1 cellular context compared by ENCODE assay signal in genomic region chr7:74206589-74207120, GRCh38.
TF ChIP-seq lines count a peak whose summit lies in the region.

No MANE protein-coding gene starts in this region.

TF ChIP-seq in HepG2, 621 proteins besides CTCF, POLR2A, EP300 and RAD21 (continued from another document and continues in another):
- peak; percentile 44; the same call in 1 of the 2 replicates for TF ChIP-seq KDM5B (CRISPR knock-in tag; IDR thresholded peaks at IDR 0.05; ENCODE audit: borderline replicate concordance)
- TF ChIP-seq CC2D1A (CRISPR knock-in tag; IDR thresholded peaks at IDR 0.05): no peak
- TF ChIP-seq SMARCC2 (IDR thresholded peaks at IDR 0.05): no peak
- TF ChIP-seq MNT (IDR thresholded peaks at IDR 0.05): peak; percentile 87
- no peak for TF ChIP-seq MTERF4 (CRISPR knock-in tag; IDR thresholded peaks at IDR 0.05)
- TF ChIP-seq ZNF674 (CRISPR knock-in tag; IDR thresholded peaks at IDR 0.05; ENCODE audit: low read depth): no peak
- no peak for TF ChIP-seq CHD2 (IDR thresholded peaks at IDR 0.05; ENCODE audit: low read depth, low read length)
- TF ChIP-seq ZNF850 (CRISPR knock-in tag; conservative IDR thresholded peaks at IDR 0.05): no peak
- no peak for TF ChIP-seq ATAD3A (CRISPR knock-in tag; IDR thresholded peaks at IDR 0.05)
- no peak for TF ChIP-seq ZBTB43 (CRISPR knock-in tag; conservative IDR thresholded peaks at IDR 0.05)
- no peak for TF ChIP-seq RBM39 (IDR thresholded peaks at IDR 0.05; ENCODE audit: low read depth, low read length, poor library complexity, severe bottlenecking)
- no peak for TF ChIP-seq ZNF761 (CRISPR knock-in tag; conservative IDR thresholded peaks at IDR 0.05)
- TF ChIP-seq SSRP1 (CRISPR knock-in tag; IDR thresholded peaks at IDR 0.05): no peak
- TF ChIP-seq BCL6 (CRISPR knock-in tag; IDR thresholded peaks at IDR 0.05): no peak
- TF ChIP-seq THRA (CRISPR knock-in tag; IDR thresholded peaks at IDR 0.05; ENCODE audit: borderline replicate concordance): peak; percentile 39; the same call in 1 of the 2 replicates
- TF ChIP-seq NR0B2 (CRISPR knock-in tag; IDR thresholded peaks at IDR 0.05): no peak
- 0 out of 2 replicates have a peak, but pooled peaks have one; percentile 51 for TF ChIP-seq ARHGAP35 (CRISPR knock-in tag; IDR thresholded peaks at IDR 0.05; ENCODE audit: borderline replicate concordance)
- no peak for TF ChIP-seq MBD4 (IDR thresholded peaks at IDR 0.05; ENCODE audit: borderline replicate concordance, low read length)
- no peak for TF ChIP-seq SRF (IDR thresholded peaks at IDR 0.05; ENCODE audit: low read depth, low read length)
- no peak for TF ChIP-seq FOXA1 (IDR thresholded peaks at IDR 0.05)
- TF ChIP-seq FOXA1 (CRISPR knock-in tag; IDR thresholded peaks at IDR 0.05): 0 out of 2 replicates have a peak, but pooled peaks have one; percentile 12
- TF ChIP-seq HMGXB4 (CRISPR knock-in tag; IDR thresholded peaks at IDR 0.05; ENCODE audit: borderline replicate concordance in 1 of 2, low read depth in 1 of 2): peak; percentile 62 to 75; a peak in 3 of 4 replicates
- peak; percentile 32; the same call in 1 of the 2 replicates for TF ChIP-seq RXRB (CRISPR knock-in tag; IDR thresholded peaks at IDR 0.05; ENCODE audit: borderline replicate concordance)
- no peak for TF ChIP-seq DNMT3B (CRISPR knock-in tag; conservative IDR thresholded peaks at IDR 0.05)
- TF ChIP-seq ZNF446 (CRISPR knock-in tag; IDR thresholded peaks at IDR 0.05): no peak
- TF ChIP-seq MXI1 (IDR thresholded peaks at IDR 0.05; ENCODE audit: borderline replicate concordance, low read depth, low read length): 0 out of 3 replicates have a peak, but pooled peaks have one; percentile 31
- TF ChIP-seq KDM4B (CRISPR knock-in tag; IDR thresholded peaks at IDR 0.05): peak; percentile 39; the same call in 1 of the 2 replicates
- TF ChIP-seq ZBTB42 (CRISPR knock-in tag; IDR thresholded peaks at IDR 0.05): no peak
- no peak for TF ChIP-seq NR2F6 (IDR thresholded peaks at IDR 0.05)
- TF ChIP-seq NR2F6 (CRISPR knock-in tag; IDR thresholded peaks at IDR 0.05): no peak; the same call in 1 of the 2 replicates
- no peak for TF ChIP-seq IRX3 (CRISPR knock-in tag; IDR thresholded peaks at IDR 0.05; ENCODE audit: borderline replicate concordance, low read depth)
- no peak for TF ChIP-seq CREBL2 (CRISPR knock-in tag; IDR thresholded peaks at IDR 0.05; ENCODE audit: borderline replicate concordance)
- no peak for TF ChIP-seq SIX4 (CRISPR knock-in tag; IDR thresholded peaks at IDR 0.05)
- no peak for TF ChIP-seq THAP8 (CRISPR knock-in tag; IDR thresholded peaks at IDR 0.05; ENCODE audit: borderline replicate concordance)
- no peak for TF ChIP-seq ZNF24 (IDR thresholded peaks at IDR 0.05)
- TF ChIP-seq NONO (IDR thresholded peaks at IDR 0.05): no peak
- TF ChIP-seq NONO (CRISPR knock-in tag; conservative IDR thresholded peaks at IDR 0.05): no peak
- TF ChIP-seq ATF3 (CRISPR knock-in tag; IDR thresholded peaks at IDR 0.05): no peak
- no peak for TF ChIP-seq ZNF772 (CRISPR knock-in tag; IDR thresholded peaks at IDR 0.05)
- no peak for TF ChIP-seq REL (CRISPR knock-in tag; conservative IDR thresholded peaks at IDR 0.05)
- peak; percentile 54; the same call in 1 of the 2 replicates for TF ChIP-seq ZNF362 (CRISPR knock-in tag; IDR thresholded peaks at IDR 0.05; ENCODE audit: borderline replicate concordance)
- 0 out of 2 replicates have a peak, but pooled peaks have one; percentile 20 for TF ChIP-seq ZNF343 (CRISPR knock-in tag; IDR thresholded peaks at IDR 0.05)
- no peak for TF ChIP-seq ZNF441 (CRISPR knock-in tag; IDR thresholded peaks at IDR 0.05; ENCODE audit: borderline replicate concordance)
- peak; percentile 44; the same call in 1 of the 2 replicates for TF ChIP-seq ERF (CRISPR knock-in tag; IDR thresholded peaks at IDR 0.05)
- TF ChIP-seq ZNF333 (CRISPR knock-in tag; IDR thresholded peaks at IDR 0.05; ENCODE audit: borderline replicate concordance): no peak
- peak; percentile 26; the same call in 1 of the 2 replicates for TF ChIP-seq ZKSCAN8 (CRISPR knock-in tag; IDR thresholded peaks at IDR 0.05; ENCODE audit: borderline replicate concordance)
- no peak for TF ChIP-seq SRSF9 (IDR thresholded peaks at IDR 0.05; ENCODE audit: borderline replicate concordance, insufficient read depth, low read depth, low read length, poor library complexity, severe bottlenecking)
- TF ChIP-seq DPF2 (CRISPR knock-in tag; IDR thresholded peaks at IDR 0.05; ENCODE audit: borderline replicate concordance, low read depth): no peak
- TF ChIP-seq KDM2A (CRISPR knock-in tag; IDR thresholded peaks at IDR 0.05; ENCODE audit: borderline replicate concordance, low read depth): peak; percentile 78; the same call in 1 of the 2 replicates
- TF ChIP-seq ZBED4 (CRISPR knock-in tag; IDR thresholded peaks at IDR 0.05; ENCODE audit: borderline replicate concordance): no peak
